10 cellular contexts compared by ENCODE assay signal in genomic region chr15:38068600-38068999, GRCh38.
DNase-seq lines count a peak whose midpoint lies in the region; ATAC-seq, FAIRE-seq and TF ChIP-seq lines count a peak whose summit lies in the region.
"Had no signal": no experiment of that assay in that cellular context is flagged by ENCODE, and none has a peak within 500 bp of the region (broad histone marks: within the 10 kb centered on the region; RNA-seq: fewer than 3 reads in every experiment).

No MANE protein-coding gene starts in this region.

- H3K4me1 ChIP-seq in A549 (peaks cover 25% of the 10 kb centered on the region), OCI-LY7 (ENCODE audit: insufficient read depth, low read length, poor library complexity, severe bottlenecking) (peaks cover 46% of the 10 kb centered on the region), neural progenitor cell (peaks cover 59% of the 10 kb centered on the region), testis (peaks cover 25% of the 10 kb centered on the region)
- H3K4me1 ChIP-seq: parathyroid adenoma had no signal

- ATAC-seq in A549 (no peak), GM19467 (IDR thresholded peaks at IDR 0.05; ENCODE audit: unreplicated experiment) (no peak), HG02798 (IDR thresholded peaks at IDR 0.05; ENCODE audit: poor library complexity, unreplicated experiment) (no peak)
- ATAC-seq in effector memory CD8-positive, alpha-beta T cell (replicated peaks) = no peak

- TF ChIP-seq CTCF in A549 (IDR thresholded peaks at IDR 0.05) (no peak), OCI-LY7 (conservative IDR thresholded peaks at IDR 0.05; ENCODE audit: low read length) (no peak), neural progenitor cell (IDR thresholded peaks at IDR 0.05) (no peak), testis (IDR thresholded peaks at IDR 0.05) (no peak), GM13977 (IDR thresholded peaks at IDR 0.05; ENCODE audit: extremely low read depth, insufficient read depth, missing control alignments) (no peak)

- peak overlapping the region; percentile 77 to 79 for H3K27ac Mint-ChIP-seq in effector memory CD8-positive, alpha-beta T cell
- peak overlapping the region; percentile 76 for H3K27ac Mint-ChIP-seq in neural progenitor cell
- H3K27ac Mint-ChIP-seq: activated CD4-positive, alpha-beta T cell treated with anti-CD3 and anti-CD28 coated beads, Interleukin-2, amount 10 ng/mL, durations not matched to agents 7 days and 5 days had no signal

- H3K4me3 ChIP-seq in A549 (no peak overlapping the region; the same call in 2 of the 3 replicates), OCI-LY7 (ENCODE audit: low read depth, low read length, poor library complexity, severe bottlenecking) (peak overlapping the region; percentile 38), neural progenitor cell (peak overlapping the region; percentile 24), testis (no peak overlapping the region)

- peaks cover 17% of the 10 kb centered on the region for H3K27me3 ChIP-seq in neural progenitor cell
- H3K27me3 ChIP-seq in testis = no peaks in the 10 kb centered on the region

- peak overlapping the region in 1 of 2 experiments; percentile 74; a peak in 2 of 6 replicates for H3K27ac ChIP-seq in A549
- H3K27ac ChIP-seq in OCI-LY7 (ENCODE audit: low read depth, low read length, poor library complexity, severe bottlenecking) = no peak overlapping the region
- peak overlapping the region; percentile 42 for H3K27ac ChIP-seq in neural progenitor cell
- H3K27ac ChIP-seq in testis = peak overlapping the region in 1 of 2 donors; percentile 6

- H2AFZ ChIP-seq in OCI-LY7 (ENCODE audit: low read length) = peak overlapping the region; percentile 76
- H2AFZ ChIP-seq in neural progenitor cell (replicated peaks) = peak overlapping the region; percentile 93
- H2AFZ ChIP-seq: parathyroid adenoma had no signal

- H4K20me1 ChIP-seq in OCI-LY7 (ENCODE audit: insufficient read depth, low read length) (no peaks in the 10 kb centered on the region), neural progenitor cell (ENCODE audit: low read depth) (no peaks in the 10 kb centered on the region)

- no peak for FAIRE-seq in A549 (lab: Jason Lieb, UNC)

- intact Hi-C loops in OCI-LY7 (cut with micrococcal nuclease; ENCODE audit: unreplicated experiment) (no loop called here), testis (cut with DNase I; ENCODE audit: low total_unique reads) (no loop called here)

- POLR2A ChIA-PET in A549 (lab: Yijun Ruan, JAX) (interaction anchor here (2.1 kb wide), 1 partner anchor 183 kb away, joined by 14 read pairs; the partner anchor contains the start of gene SPRED1), OCI-LY7 (lab: Charles Lee) (interaction anchor here (0.6 to 1.6 kb wide), 8 partner anchors 8 to 231 kb away, joined by 3 to 6 read pairs (median 3); no protein-coding TSS in a partner anchor)

- no peak for TF ChIP-seq EP300 in A549 (IDR thresholded peaks at IDR 0.05)

- H3K79me2 ChIP-seq in OCI-LY7 (ENCODE audit: insufficient read depth, low read depth, low read length) = no peaks in the 10 kb centered on the region
- no peaks in the 10 kb centered on the region for H3K79me2 ChIP-seq in neural progenitor cell (ENCODE audit: low read depth)
- H3K79me2 ChIP-seq: parathyroid adenoma had no signal

- DNase-seq in A549 (ENCODE audit: low read depth in 1 of 2, low spot score in 1 of 2) = no peak
- no peak for DNase-seq in OCI-LY7 (ENCODE audit: low spot score)
- no peak for DNase-seq in effector memory CD8-positive, alpha-beta T cell
- DNase-seq in neural progenitor cell (ENCODE audit: low spot score) = peak; percentile 36
- no peak for DNase-seq in testis
- DNase-seq in GM13977 (ENCODE audit: low spot score) = no peak

- no peak for TF ChIP-seq RAD21 in A549 (conservative IDR thresholded peaks at IDR 0.05 in 1 of 2, IDR thresholded peaks at IDR 0.05 in 1 of 2)

- H3K9me3 ChIP-seq in A549 (no peaks in the 10 kb centered on the region), OCI-LY7 (ENCODE audit: low read length) (no peaks in the 10 kb centered on the region), neural progenitor cell (ENCODE audit: low read depth) (no peaks in the 10 kb centered on the region), testis (no peaks in the 10 kb centered on the region)

- H3K36me3 ChIP-seq in OCI-LY7 (ENCODE audit: insufficient read depth, low read length) (no peaks in the 10 kb centered on the region), neural progenitor cell (no peaks in the 10 kb centered on the region), testis (ENCODE audit: low read depth, missing control alignments) (no peaks in the 10 kb centered on the region)

- TF ChIP-seq POLR2A in A549 (IDR thresholded peaks at IDR 0.05; ENCODE audit: low read length) = no peak
- no peak for TF ChIP-seq POLR2A in testis (IDR thresholded peaks at IDR 0.05)

- no TSS peak for BruUV-seq in OCI-LY7 (replicated peaks; lab: Mats Ljungman, UMichigan)

- H3K4me3 Mint-ChIP-seq in effector memory CD8-positive, alpha-beta T cell = peak overlapping the region in 1 of 2 donors; percentile 83
- peak overlapping the region; percentile 77 for H3K4me3 Mint-ChIP-seq in neural progenitor cell
- H3K4me3 Mint-ChIP-seq: activated CD4-positive, alpha-beta T cell treated with anti-CD3 and anti-CD28 coated beads, Interleukin-2, amount 10 ng/mL, durations not matched to agents 7 days and 5 days had no signal

- peaks cover 0 to 27% of the 10 kb centered on the region in 2 donors for H3K27me3 Mint-ChIP-seq in effector memory CD8-positive, alpha-beta T cell
- H3K27me3 Mint-ChIP-seq in neural progenitor cell (ENCODE audit: insufficient read depth, low read depth) = peaks cover 6% of the 10 kb centered on the region

- no peak overlapping the region for H3K9ac ChIP-seq in neural progenitor cell
- H3K9ac ChIP-seq: parathyroid adenoma had no signal

- peaks cover 5% of the 10 kb centered on the region for H3K36me3 Mint-ChIP-seq in effector memory CD8-positive, alpha-beta T cell (ENCODE audit: insufficient read depth)
- H3K36me3 Mint-ChIP-seq in neural progenitor cell = no peaks in the 10 kb centered on the region

- in situ Hi-C loops in GM13977 (cut with MboI; ENCODE audit: low pct_unique_long_range_greater_than_20kb, low sequenced_read_pairs, unreplicated experiment) = no loop called here

- WGBS in A549 (ENCODE audit: missing lambda C conversion rate) = 54% methylated on average over 2 of the region's 2 CpGs
- 65 to 68% methylated on average over 2 of the region's 2 CpGs for WGBS in testis, 2 donors

- CTCF ChIA-PET in A549 (lab: Yijun Ruan, JAX) (interaction anchor here (1.1 to 1.6 kb wide), 3 partner anchors 8 to 158 kb away, joined by 3 read pairs; no protein-coding TSS in a partner anchor), OCI-LY7 (lab: Charles Lee; ENCODE audit: unreplicated experiment) (no interaction called here)

- H3K4me2 ChIP-seq in A549 (peak overlapping the region; percentile 84), OCI-LY7 (ENCODE audit: low read length) (peak overlapping the region; percentile 63), neural progenitor cell (peak overlapping the region; percentile 66)

- peaks cover 44% of the 10 kb centered on the region for H3F3A ChIP-seq in neural progenitor cell (ENCODE audit: low read depth)

- H3K9me3 Mint-ChIP-seq in effector memory CD8-positive, alpha-beta T cell = no peaks in the 10 kb centered on the region
- no peaks in the 10 kb centered on the region for H3K9me3 Mint-ChIP-seq in neural progenitor cell
- H3K9me3 Mint-ChIP-seq: activated CD4-positive, alpha-beta T cell treated with anti-CD3 and anti-CD28 coated beads, Interleukin-2, amount 10 ng/mL, durations not matched to agents 7 days and 5 days had no signal

- peaks cover 17 to 18% of the 10 kb centered on the region in 2 donors for H3K4me1 Mint-ChIP-seq in effector memory CD8-positive, alpha-beta T cell (ENCODE audit: low read depth in 2 of 2)
- H3K4me1 Mint-ChIP-seq in neural progenitor cell = peaks cover 73% of the 10 kb centered on the region

- H3K9me2 ChIP-seq in OCI-LY7 (ENCODE audit: insufficient read depth, low read length) = no peaks in the 10 kb centered on the region

TF ChIP-seq in A549, 52 proteins besides CTCF, POLR2A, EP300 and RAD21:
- no peak for TF ChIP-seq MYC (IDR thresholded peaks at IDR 0.05; ENCODE audit: borderline replicate concordance, low read length)
- no peak for TF ChIP-seq CEBPB (IDR thresholded peaks at IDR 0.05)
- no peak for TF ChIP-seq HEYL (CRISPR knock-in tag; IDR thresholded peaks at IDR 0.05)
- TF ChIP-seq RFX5 (IDR thresholded peaks at IDR 0.05) = no peak
- TF ChIP-seq HDAC2 (IDR thresholded peaks at IDR 0.05) = no peak
- TF ChIP-seq KDM1A (IDR thresholded peaks at IDR 0.05; ENCODE audit: low read depth) = no peak
- TF ChIP-seq POLR2AphosphoS2 (conservative IDR thresholded peaks at IDR 0.05; ENCODE audit: low read length) = no peak
- no peak for TF ChIP-seq ATOH8 (CRISPR knock-in tag; IDR thresholded peaks at IDR 0.05; ENCODE audit: low read depth)
- no peak for TF ChIP-seq CHD2 (IDR thresholded peaks at IDR 0.05; ENCODE audit: low read length, partially characterized antibody)
- TF ChIP-seq NFE2L2 (conservative IDR thresholded peaks at IDR 0.05; ENCODE audit: low read length) = no peak
- no peak for TF ChIP-seq HOXA7 (CRISPR knock-in tag; IDR thresholded peaks at IDR 0.05)
- no peak for TF ChIP-seq ZNF302 (CRISPR knock-in tag; IDR thresholded peaks at IDR 0.05)
- no peak for TF ChIP-seq HOXB13 (CRISPR knock-in tag; IDR thresholded peaks at IDR 0.05; ENCODE audit: low read depth)
- no peak for TF ChIP-seq MAZ (IDR thresholded peaks at IDR 0.05; ENCODE audit: borderline replicate concordance, low read depth, low read length)
- TF ChIP-seq ZFP36 (IDR thresholded peaks at IDR 0.05; ENCODE audit: borderline replicate concordance, partially characterized antibody) = no peak
- no peak for TF ChIP-seq ZSCAN20 (CRISPR knock-in tag; IDR thresholded peaks at IDR 0.05)
- TF ChIP-seq E2F6 (IDR thresholded peaks at IDR 0.05; ENCODE audit: borderline replicate concordance, low read depth) = no peak
- no peak for TF ChIP-seq ZC3H11A (IDR thresholded peaks at IDR 0.05)

Comparison
In these comparisons a context has a peak if more than half of its experiments do, and no peak if none do; other contexts are left out.
1. H3K4me3 ChIP-seq: peak in OCI-LY7 (single experiment) and neural progenitor cell (single experiment); none in A549 (single experiment) and testis (0 of 2).
2. Peak in every context shown above with its lines, with median percentiles within 50 percentile points of each other: H3K4me2 ChIP-seq.